Comparison of ENCODE assay signal across 9 cellular contexts in genomic region chr11:30914143-30914762, GRCh38.
DNase-seq lines count a peak whose midpoint lies in the region; ATAC-seq and TF ChIP-seq lines count a peak whose summit lies in the region.
"Had no signal": no experiment of that assay in that cellular context is flagged by ENCODE, and none has a peak within 500 bp of the region (broad histone marks: within the 10 kb centered on the region; RNA-seq: fewer than 3 reads in every experiment).

No MANE protein-coding gene starts in this region.

- dilution Hi-C loops in IMR-90 (cut with HindIII; ENCODE audit: low sequenced_read_pairs, unreplicated experiment) = no loop called here

- H3K9me1 ChIP-seq in IMR-90 (ENCODE audit: insufficient read depth, low read length) = no peaks in the 10 kb centered on the region

- H3K27ac ChIP-seq in IMR-90 (ENCODE audit: insufficient read depth, low read length) (no peak overlapping the region), SK-N-MC (no peak overlapping the region)

- no peak overlapping the region for H3K4me3 ChIP-seq in IMR-90 (ENCODE audit: insufficient read depth, low read depth, low read length)
- H3K4me3 ChIP-seq in SK-N-MC = no peak overlapping the region
- H3K4me3 ChIP-seq in fibroblast of the aortic adventitia (ENCODE audit: low read depth, low read length) = no peak overlapping the region

- H4K20me1 ChIP-seq in IMR-90 (ENCODE audit: insufficient read depth, low read length) = no peaks in the 10 kb centered on the region

- no peak overlapping the region for H2AFZ ChIP-seq in IMR-90 (replicated peaks; ENCODE audit: low read length, poor library complexity)

- in situ Hi-C loops in IMR-90 (cut with MboI; ENCODE audit: low sequenced_read_pairs) = no loop called here

- no peaks in the 10 kb centered on the region for H3K27me3 ChIP-seq in IMR-90 (ENCODE audit: control insufficient read depth, insufficient read depth, low read length)

- POLR2A ChIA-PET in activated CD8-positive, alpha-beta T cell treated with anti-CD3 and anti-CD28 coated beads for 36 hours (lab: Charles Lee) = no interaction called here
- POLR2A ChIA-PET in activated CD8-positive, alpha-beta T cell treated with anti-CD3 and anti-CD28 coated beads, Interleukin-2, amount 10 ng/mL, durations not matched to agents 7 days and 5 days (lab: Charles Lee) = no interaction called here
- POLR2A ChIA-PET in IMR-90 (lab: Charles Lee; ENCODE audit: unreplicated experiment) = no interaction called here

- BruUV-seq in IMR-90 (replicated peaks; lab: Mats Ljungman, UMichigan) = no TSS peak

- intact Hi-C loops in activated CD8-positive, alpha-beta T cell treated with anti-CD3 and anti-CD28 coated beads for 36 hours (cut with micrococcal nuclease) = loop anchor here (10.0 kb wide), 1 partner anchor 189 kb away; no protein-coding TSS in a partner anchor
- intact Hi-C loops in IMR-90 (cut with micrococcal nuclease) = loop anchor here (1.0 to 10.0 kb wide), 2 partner anchors 319 to 568 kb away; no protein-coding TSS in a partner anchor

- H4K5ac ChIP-seq in IMR-90 (ENCODE audit: low read depth, low read length) = no peak overlapping the region

- no peak overlapping the region for H2BK15ac ChIP-seq in IMR-90 (ENCODE audit: low read depth, low read length)

- CTCF ChIA-PET in activated CD8-positive, alpha-beta T cell treated with anti-CD3 and anti-CD28 coated beads for 36 hours (lab: Charles Lee) = interaction anchor here (1.0 to 3.7 kb wide), 2 partner anchors 10 to 569 kb away, joined by 3 to 18 read pairs; no protein-coding TSS in a partner anchor
- CTCF ChIA-PET in activated CD8-positive, alpha-beta T cell treated with anti-CD3 and anti-CD28 coated beads, Interleukin-2, amount 10 ng/mL, durations not matched to agents 7 days and 5 days (lab: Charles Lee) = interaction anchor here (0.7 to 1.3 kb wide), 3 partner anchors 10 to 569 kb away, joined by 3 to 6 read pairs (median 4); no protein-coding TSS in a partner anchor
- CTCF ChIA-PET in IMR-90 (lab: Yijun Ruan, JAX) = interaction anchor here (0.5 to 1.4 kb wide), 7 partner anchors 29 to 571 kb away, joined by 3 to 6 read pairs (median 4); no protein-coding TSS in a partner anchor

- no peaks in the 10 kb centered on the region for H3K9me3 Mint-ChIP-seq in activated CD8-positive, alpha-beta T cell treated with anti-CD3 and anti-CD28 coated beads for 36 hours
- no peaks in the 10 kb centered on the region for H3K9me3 Mint-ChIP-seq in activated CD8-positive, alpha-beta T cell treated with anti-CD3 and anti-CD28 coated beads, Interleukin-2, amount 10 ng/mL, durations not matched to agents 7 days and 5 days (ENCODE audit: insufficient read depth)
- no peaks in the 10 kb centered on the region for H3K9me3 Mint-ChIP-seq in osteocyte (ENCODE audit: unreplicated experiment)
- H3K9me3 Mint-ChIP-seq: activated T-cell treated with anti-CD3 and anti-CD28 coated beads, Interleukin-2, amount 50 U/mL, for 72 hours had no signal

- no peak overlapping the region for H3K9ac ChIP-seq in IMR-90 (ENCODE audit: low read depth, low read length)
- no peak overlapping the region for H3K9ac ChIP-seq in SK-N-MC (ENCODE audit: insufficient read length)

- H3K36me3 ChIP-seq in IMR-90 (ENCODE audit: control insufficient read depth, insufficient read depth, low read length) = no peaks in the 10 kb centered on the region
- no peaks in the 10 kb centered on the region for H3K36me3 ChIP-seq in SK-N-MC (ENCODE audit: insufficient read depth, low read length)

- no peak overlapping the region for H3K56ac ChIP-seq in IMR-90 (ENCODE audit: extremely low read depth, insufficient read depth, low read length)

- no peak overlapping the region for H3K4ac ChIP-seq in IMR-90 (ENCODE audit: low read depth, low read length)

- no peak overlapping the region for H2BK5ac ChIP-seq in IMR-90 (ENCODE audit: low read depth, low read length, poor library complexity, severe bottlenecking)

- ATAC-seq in activated CD8-positive, alpha-beta T cell treated with anti-CD3 and anti-CD28 coated beads for 36 hours = no peak
- ATAC-seq in activated CD8-positive, alpha-beta T cell treated with anti-CD3 and anti-CD28 coated beads, Interleukin-2, amount 10 ng/mL, durations not matched to agents 7 days and 5 days = no peak
- peak; percentile 90 for ATAC-seq in IMR-90 (ENCODE audit: low read depth)
- no peak for ATAC-seq in HG02970 (IDR thresholded peaks at IDR 0.05; ENCODE audit: low FRiP score, unreplicated experiment)

- no peak overlapping the region for H3K14ac ChIP-seq in IMR-90 (replicated peaks; ENCODE audit: low read depth, low read length)

- no peaks in the 10 kb centered on the region for H3K4me1 Mint-ChIP-seq in activated CD8-positive, alpha-beta T cell treated with anti-CD3 and anti-CD28 coated beads for 36 hours (ENCODE audit: low read depth)
- H3K4me1 Mint-ChIP-seq in activated CD8-positive, alpha-beta T cell treated with anti-CD3 and anti-CD28 coated beads, Interleukin-2, amount 10 ng/mL, durations not matched to agents 7 days and 5 days (ENCODE audit: low read depth) = no peaks in the 10 kb centered on the region
- H3K4me1 Mint-ChIP-seq in osteocyte (ENCODE audit: unreplicated experiment) = no peaks in the 10 kb centered on the region

- no peak overlapping the region for H2BK20ac ChIP-seq in IMR-90 (ENCODE audit: low read depth, low read length)

- no peaks in the 10 kb centered on the region for H3K79me1 ChIP-seq in IMR-90 (ENCODE audit: low read depth in 1 of 2, low read length in 2 of 2)

- no peak overlapping the region for H3K27ac Mint-ChIP-seq in activated CD8-positive, alpha-beta T cell treated with anti-CD3 and anti-CD28 coated beads for 36 hours
- no peak overlapping the region for H3K27ac Mint-ChIP-seq in activated CD8-positive, alpha-beta T cell treated with anti-CD3 and anti-CD28 coated beads, Interleukin-2, amount 10 ng/mL, durations not matched to agents 7 days and 5 days
- no peak overlapping the region for H3K27ac Mint-ChIP-seq in osteocyte (ENCODE audit: unreplicated experiment)
- H3K27ac Mint-ChIP-seq: activated T-cell treated with anti-CD3 and anti-CD28 coated beads, Interleukin-2, amount 50 U/mL, for 72 hours had no signal

- no peak overlapping the region for H2BK120ac ChIP-seq in IMR-90 (ENCODE audit: low read depth, low read length)

- TF ChIP-seq POLR2A in IMR-90 (IDR thresholded peaks at IDR 0.05; ENCODE audit: low read depth, low read length) = no peak

- peak; percentile 27 for DNase-seq in activated CD8-positive, alpha-beta T cell treated with anti-CD3 and anti-CD28 coated beads for 36 hours
- DNase-seq in activated CD8-positive, alpha-beta T cell treated with anti-CD3 and anti-CD28 coated beads, Interleukin-2, amount 10 ng/mL, durations not matched to agents 7 days and 5 days = no peak
- peak; percentile 48 for DNase-seq in IMR-90
- peak; percentile 8 for DNase-seq in SK-N-MC (ENCODE audit: low read depth, low spot score)
- DNase-seq in fibroblast of the aortic adventitia (ENCODE audit: low read depth) = peak; percentile 53
- DNase-seq in osteocyte (ENCODE audit: extremely low spot score, unreplicated experiment) = no peak
- no peak for DNase-seq in putamen (ENCODE audit: low spot score)

- H3K36me3 Mint-ChIP-seq in activated CD8-positive, alpha-beta T cell treated with anti-CD3 and anti-CD28 coated beads for 36 hours (ENCODE audit: low read depth) = no peaks in the 10 kb centered on the region
- H3K36me3 Mint-ChIP-seq in activated CD8-positive, alpha-beta T cell treated with anti-CD3 and anti-CD28 coated beads, Interleukin-2, amount 10 ng/mL, durations not matched to agents 7 days and 5 days (ENCODE audit: low read depth) = no peaks in the 10 kb centered on the region
- H3K36me3 Mint-ChIP-seq in osteocyte (ENCODE audit: unreplicated experiment) = no peaks in the 10 kb centered on the region

- H3K18ac ChIP-seq in IMR-90 (ENCODE audit: low read depth, low read length) = no peak overlapping the region

- peak; percentile 50 for TF ChIP-seq RAD21 in IMR-90 (IDR thresholded peaks at IDR 0.05; ENCODE audit: low read length)

- TF ChIP-seq CTCF in activated CD8-positive, alpha-beta T cell treated with anti-CD3 and anti-CD28 coated beads for 36 hours (IDR thresholded peaks at IDR 0.05) = no peak
- TF ChIP-seq CTCF in IMR-90 (conservative IDR thresholded peaks at IDR 0.05; ENCODE audit: low read depth, low read length) (peak; percentile 55), fibroblast of the aortic adventitia (IDR thresholded peaks at IDR 0.05; ENCODE audit: insufficient read depth, low read length) (peak; percentile 84), osteocyte (IDR thresholded peaks at IDR 0.05) (peak; percentile 61)

- no peaks in the 10 kb centered on the region for H3K9me3 ChIP-seq in IMR-90 (ENCODE audit: control insufficient read depth, insufficient read depth, low read length)
- no peaks in the 10 kb centered on the region for H3K9me3 ChIP-seq in SK-N-MC (ENCODE audit: low read depth, low read length)

- WGBS in IMR-90 (ENCODE audit: extremely low coverage in 2 of 2, insufficient read length in 1 of 2), 2 experiments = 8% methylated on average over 4 of the region's 8 CpGs; no CpG with 5 or more reads in 1 of the 2 experiments

- H3K23ac ChIP-seq in IMR-90 (ENCODE audit: low read depth, low read length) = no peak overlapping the region

- no peak overlapping the region for H4K91ac ChIP-seq in IMR-90 (ENCODE audit: insufficient read depth, low read depth, low read length)

- no peak overlapping the region for H2AK9ac ChIP-seq in IMR-90 (replicated peaks; ENCODE audit: low read depth, low read length, poor library complexity)

- no peaks in the 10 kb centered on the region for H3K4me1 ChIP-seq in IMR-90 (ENCODE audit: control insufficient read depth, insufficient read depth, low read length)

- H3K4me3 Mint-ChIP-seq in activated CD8-positive, alpha-beta T cell treated with anti-CD3 and anti-CD28 coated beads for 36 hours = no peak overlapping the region
- no peak overlapping the region for H3K4me3 Mint-ChIP-seq in activated CD8-positive, alpha-beta T cell treated with anti-CD3 and anti-CD28 coated beads, Interleukin-2, amount 10 ng/mL, durations not matched to agents 7 days and 5 days
- no peak overlapping the region for H3K4me3 Mint-ChIP-seq in osteocyte (ENCODE audit: unreplicated experiment)
- H3K4me3 Mint-ChIP-seq: activated T-cell treated with anti-CD3 and anti-CD28 coated beads, Interleukin-2, amount 50 U/mL, for 72 hours had no signal

- no peak overlapping the region for H3K4me2 ChIP-seq in IMR-90 (ENCODE audit: low read depth, low read length)

- no peak overlapping the region for H2AK5ac ChIP-seq in IMR-90 (ENCODE audit: low read depth, low read length)

- H3K27me3 Mint-ChIP-seq in activated CD8-positive, alpha-beta T cell treated with anti-CD3 and anti-CD28 coated beads for 36 hours = peaks cover 7% of the 10 kb centered on the region
- no peaks in the 10 kb centered on the region for H3K27me3 Mint-ChIP-seq in activated CD8-positive, alpha-beta T cell treated with anti-CD3 and anti-CD28 coated beads, Interleukin-2, amount 10 ng/mL, durations not matched to agents 7 days and 5 days (ENCODE audit: low read depth)
- H3K27me3 Mint-ChIP-seq in osteocyte (ENCODE audit: unreplicated experiment) = peaks cover 24% of the 10 kb centered on the region

- H4K8ac ChIP-seq in IMR-90 (ENCODE audit: low read depth in 2 of 2, low read length in 2 of 2) = no peak overlapping the region

TF ChIP-seq in IMR-90, 13 proteins besides CTCF, POLR2A, EP300 and RAD21 (continues in another document):
- TF ChIP-seq SMC3 (IDR thresholded peaks at IDR 0.05; ENCODE audit: low read depth, low read length) = peak; percentile 37
- no peak for TF ChIP-seq RFX5 (IDR thresholded peaks at IDR 0.05; ENCODE audit: low read depth, low read length)

Comparison
In these comparisons a context has a peak if more than half of its experiments do, and no peak if none do; other contexts are left out.
1. DNase-seq: peak in activated CD8-positive, alpha-beta T cell treated with anti-CD3 and anti-CD28 coated beads for 36 hours (single experiment), IMR-90 (single experiment), SK-N-MC (single experiment) and fibroblast of the aortic adventitia (single experiment); none in activated CD8-positive, alpha-beta T cell treated with anti-CD3 and anti-CD28 coated beads, Interleukin-2, amount 10 ng/mL, durations not matched to agents 7 days and 5 days (single experiment), osteocyte (single experiment) and putamen (single experiment).